In the genomic region with DNA sequence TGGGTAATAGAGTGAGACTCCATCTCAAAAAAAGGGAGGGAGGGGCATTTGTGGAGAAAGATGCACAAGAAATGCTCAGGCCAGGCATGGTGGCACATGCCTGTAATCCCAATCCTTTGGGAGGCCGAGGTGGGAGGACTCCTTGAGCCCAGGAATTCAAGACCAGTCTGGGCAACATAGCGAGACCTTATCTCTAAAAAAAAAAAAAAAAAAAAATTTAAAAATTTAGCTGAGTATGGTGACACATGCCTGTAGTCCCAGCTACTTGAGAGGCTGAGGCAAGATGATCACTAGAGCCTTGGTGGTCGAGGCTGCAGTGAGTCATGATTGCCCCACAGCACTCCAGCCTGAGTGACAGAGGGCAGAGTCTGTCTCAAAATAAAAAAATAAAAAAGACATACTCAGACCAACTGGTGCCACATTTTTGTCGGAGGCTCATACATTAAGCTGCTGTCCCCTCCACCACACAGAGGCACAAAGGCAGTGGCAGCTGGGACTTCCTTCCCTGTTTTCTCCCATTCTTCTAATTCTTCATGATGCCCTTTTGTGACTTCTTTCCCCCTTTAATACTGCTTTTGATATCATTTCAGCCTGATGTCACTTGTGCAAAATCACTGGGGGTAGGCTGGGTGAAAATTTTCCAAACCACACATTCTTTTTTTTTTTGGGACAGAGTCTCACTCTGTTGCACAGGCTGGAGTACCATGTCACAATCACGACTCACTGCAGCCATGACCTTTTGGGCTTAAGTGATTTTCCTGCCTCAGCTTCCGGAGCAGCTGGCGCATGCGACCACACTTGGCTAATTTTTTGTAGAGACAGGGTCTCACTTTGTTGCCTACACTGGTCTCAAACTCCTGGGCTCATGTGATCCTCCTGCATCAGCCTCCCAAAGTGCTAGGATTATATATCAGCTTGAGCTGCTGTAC, we compare ENCODE assay signal across 11 cellular contexts. TPM values are rescaled to one million over a fixed set of nuclear protein-coding genes. Genes with fewer than 3 reads are reported as not detected.
DNase-seq lines count a peak whose midpoint lies in the region; ATAC-seq and TF ChIP-seq lines count a peak whose summit lies in the region.
"Had no signal": no experiment of that assay in that cellular context is flagged by ENCODE, and none has a peak within 500 bp of the region (broad histone marks: within the 10 kb centered on the region; RNA-seq: fewer than 3 reads in every experiment).

No MANE protein-coding gene starts in this region.

- no peaks in the 10 kb centered on the region for H3K4me1 ChIP-seq in ovary (ENCODE audit: insufficient read depth)

- no peak overlapping the region for H3K27ac ChIP-seq in ovary

- no peaks in the 10 kb centered on the region for H3K9me3 Mint-ChIP-seq in activated T-helper 17 cell treated with anti-CD3 and anti-CD28 coated beads, Interleukin-2, amount 50 U/mL, for 72 hours
- no peaks in the 10 kb centered on the region for H3K9me3 Mint-ChIP-seq in natural killer cell treated with Interleukin-12 subunit alpha and Interleukin-12 subunit beta and Interleukin-15 and Interleukin-18, amount 100 ng/mL, for 72 hours
- no peaks in the 10 kb centered on the region for H3K9me3 Mint-ChIP-seq in chondrocyte (ENCODE audit: low read depth)
- H3K9me3 Mint-ChIP-seq: HFFc6 had no signal

- 66 to 73% (median 70%) methylated on average over 8 of the region's 8 CpGs for WGBS in ovary, 3 donors

- H3K36me3 Mint-ChIP-seq in activated T-helper 17 cell treated with anti-CD3 and anti-CD28 coated beads, Interleukin-2, amount 50 U/mL, for 72 hours (ENCODE audit: low read depth) = no peaks in the 10 kb centered on the region
- H3K36me3 Mint-ChIP-seq in natural killer cell treated with Interleukin-12 subunit alpha and Interleukin-12 subunit beta and Interleukin-15 and Interleukin-18, amount 100 ng/mL, for 72 hours = no peaks in the 10 kb centered on the region
- H3K36me3 Mint-ChIP-seq in chondrocyte (ENCODE audit: low read depth) = no peaks in the 10 kb centered on the region

- H3K4me3 Mint-ChIP-seq in activated T-helper 17 cell treated with anti-CD3 and anti-CD28 coated beads, Interleukin-2, amount 50 U/mL, for 72 hours = no peak overlapping the region
- H3K4me3 Mint-ChIP-seq in natural killer cell treated with Interleukin-12 subunit alpha and Interleukin-12 subunit beta and Interleukin-15 and Interleukin-18, amount 100 ng/mL, for 72 hours = no peak overlapping the region
- no peak overlapping the region for H3K4me3 Mint-ChIP-seq in chondrocyte (ENCODE audit: unreplicated experiment)
- H3K4me3 Mint-ChIP-seq: HFFc6 had no signal

- H3K4me1 Mint-ChIP-seq in activated T-helper 17 cell treated with anti-CD3 and anti-CD28 coated beads, Interleukin-2, amount 50 U/mL, for 72 hours = peaks cover 16% of the 10 kb centered on the region
- H3K4me1 Mint-ChIP-seq in natural killer cell treated with Interleukin-12 subunit alpha and Interleukin-12 subunit beta and Interleukin-15 and Interleukin-18, amount 100 ng/mL, for 72 hours (ENCODE audit: low read depth in 2 of 2) = peaks cover 16 to 22% of the 10 kb centered on the region in 2 donors
- H3K4me1 Mint-ChIP-seq in chondrocyte (ENCODE audit: low read depth) = peaks cover 25% of the 10 kb centered on the region

- intact Hi-C loops in ovary (cut with DNase I) = no loop called here

- H3K9me3 ChIP-seq in ovary = no peaks in the 10 kb centered on the region

- TF ChIP-seq CTCF in chondrocyte (IDR thresholded peaks at IDR 0.05) = no peak
- no peak for TF ChIP-seq CTCF in ovary (IDR thresholded peaks at IDR 0.05)

- H3K27ac Mint-ChIP-seq in activated T-helper 17 cell treated with anti-CD3 and anti-CD28 coated beads, Interleukin-2, amount 50 U/mL, for 72 hours = no peak overlapping the region
- peak overlapping the region in 1 of 2 donors; percentile 41 for H3K27ac Mint-ChIP-seq in natural killer cell treated with Interleukin-12 subunit alpha and Interleukin-12 subunit beta and Interleukin-15 and Interleukin-18, amount 100 ng/mL, for 72 hours
- H3K27ac Mint-ChIP-seq in chondrocyte (ENCODE audit: unreplicated experiment) = no peak overlapping the region
- H3K27ac Mint-ChIP-seq: HFFc6 had no signal

- H3K4me3 ChIP-seq in ovary = no peak overlapping the region

- TF ChIP-seq EP300 in ovary (IDR thresholded peaks at IDR 0.05) = no peak

- no peaks in the 10 kb centered on the region for H3K27me3 ChIP-seq in ovary

- no peak for TF ChIP-seq POLR2A in ovary (IDR thresholded peaks at IDR 0.05)

- peak; percentile 81 for ATAC-seq in activated T-helper 17 cell treated with anti-CD3 and anti-CD28 coated beads, Interleukin-2, amount 50 U/mL, for 72 hours (replicated peaks)
- peak; percentile 82 to 86 for ATAC-seq in natural killer cell treated with Interleukin-12 subunit alpha and Interleukin-12 subunit beta and Interleukin-15 and Interleukin-18, amount 100 ng/mL, for 72 hours
- no peak for ATAC-seq in HG02642 (IDR thresholded peaks at IDR 0.05; ENCODE audit: poor library complexity, unreplicated experiment)

- no peaks in the 10 kb centered on the region for H3K27me3 Mint-ChIP-seq in activated T-helper 17 cell treated with anti-CD3 and anti-CD28 coated beads, Interleukin-2, amount 50 U/mL, for 72 hours
- peaks cover 0 to 7% of the 10 kb centered on the region in 2 donors for H3K27me3 Mint-ChIP-seq in natural killer cell treated with Interleukin-12 subunit alpha and Interleukin-12 subunit beta and Interleukin-15 and Interleukin-18, amount 100 ng/mL, for 72 hours
- peaks cover 7% of the 10 kb centered on the region for H3K27me3 Mint-ChIP-seq in chondrocyte (ENCODE audit: low read depth)

- H3K36me3 ChIP-seq in ovary = no peaks in the 10 kb centered on the region

- peak; percentile 64 for DNase-seq in EH (ENCODE audit: low read depth)
- DNase-seq in Kasumi-1 (lab: John Stamatoyannopoulos, UW) = peak; percentile 12 to 36
- peak; percentile 59 for DNase-seq in natural killer cell treated with Interleukin-12 subunit alpha and Interleukin-12 subunit beta and Interleukin-15 and Interleukin-18, amount 100 ng/mL, for 72 hours (ENCODE audit: low spot score)
- no peak for DNase-seq in chondrocyte (ENCODE audit: low spot score)
- no peak for DNase-seq in ovary
- DNase-seq: activated naive CD4-positive, alpha-beta T cell treated with Interleukin-2 at 50 U/mL for 16 hours; HFFc6; left cardiac atrium; nucleus accumbens had no signal

RNA-seq across cellular contexts. Expression of a gene that starts 26.8 kb away (rescaled TPM):
- not detected for total RNA-seq in activated T-helper 17 cell treated with anti-CD3 and anti-CD28 coated beads, Interleukin-2, amount 50 U/mL, for 72 hours
- not detected for total RNA-seq in natural killer cell treated with Interleukin-12 subunit alpha and Interleukin-12 subunit beta and Interleukin-15 and Interleukin-18, amount 100 ng/mL, for 72 hours
- total RNA-seq in chondrocyte (not detected in 3 replicates), ovary (under 1 TPM in 2 of 7 donors, not detected in 5; 0.32 to 0.46 TPM)
- polyA plus RNA-seq in ovary = not detected
- total RNA-seq: HFFc6, left cardiac atrium had no signal

RNA-seq across cellular contexts. Expression of a gene that starts 42.4 kb away (rescaled TPM):
- total RNA-seq in activated T-helper 17 cell treated with anti-CD3 and anti-CD28 coated beads, Interleukin-2, amount 50 U/mL, for 72 hours = 10 to 100 TPM; 12.5 to 25.5 TPM
- total RNA-seq in natural killer cell treated with Interleukin-12 subunit alpha and Interleukin-12 subunit beta and Interleukin-15 and Interleukin-18, amount 100 ng/mL, for 72 hours = 10 to 100 TPM; 25.1 to 31.5 TPM
- total RNA-seq in chondrocyte (3.6 to 3.9 TPM (median 3.8 TPM) in 3 replicates), ovary (10 to 100 TPM in 3 of 7 donors, 1 to 10 TPM in 4; 2.3 to 15.1 (median 5.4) TPM)
- polyA plus RNA-seq in ovary = 1 to 10 TPM; 1.7 to 7.9 TPM

RNA-seq across cellular contexts. Expression of a gene that starts 58.7 kb away (rescaled TPM):
- 10 to 100 TPM; 20.5 to 24.2 TPM for total RNA-seq in activated T-helper 17 cell treated with anti-CD3 and anti-CD28 coated beads, Interleukin-2, amount 50 U/mL, for 72 hours
- total RNA-seq in natural killer cell treated with Interleukin-12 subunit alpha and Interleukin-12 subunit beta and Interleukin-15 and Interleukin-18, amount 100 ng/mL, for 72 hours = 1 to 10 TPM; 2.8 to 6.4 TPM
- total RNA-seq in chondrocyte (not detected in 3 replicates), ovary (1 to 10 TPM in 6 of 7 donors, under 1 TPM in 1; 0.92 to 3.8 (median 2.8) TPM)
- polyA plus RNA-seq in ovary = 1 to 10 TPM; 1.4 to 7.3 TPM
- total RNA-seq: HFFc6 had no signal

Comparison
In these comparisons a context has a peak if more than half of its experiments do, and no peak if none do; other contexts are left out.
1. DNase-seq: peak in EH (single experiment), Kasumi-1 (2 of 2) and natural killer cell treated with Interleukin-12 subunit alpha and Interleukin-12 subunit beta and Interleukin-15 and Interleukin-18, amount 100 ng/mL, for 72 hours (single experiment); none in chondrocyte (single experiment) and ovary (0 of 5).